23 cellular contexts compared by ENCODE assay signal in the genomic region with DNA sequence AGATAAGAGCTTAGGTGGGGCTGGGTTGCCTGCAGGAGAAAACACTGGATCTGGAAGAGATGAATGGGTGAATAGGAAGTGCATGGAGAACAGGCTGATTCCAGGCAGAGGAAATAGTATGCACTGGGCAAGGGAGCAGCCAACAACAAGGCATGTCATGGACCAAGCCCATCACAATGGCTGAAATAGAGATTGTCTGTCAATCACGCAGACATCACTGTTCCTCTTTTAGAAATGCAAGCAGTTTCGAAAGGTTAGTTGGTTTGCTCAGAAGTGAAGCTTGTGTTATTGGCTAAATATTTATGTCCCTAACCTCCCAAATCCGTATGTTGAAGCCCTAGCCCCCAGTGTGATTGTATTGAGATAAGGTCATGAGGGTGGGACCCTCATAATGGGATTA.
"Had no signal": no experiment of that assay in that cellular context is flagged by ENCODE, and none has a peak within 500 bp of the region (broad histone marks: within the 10 kb centered on the region; RNA-seq: fewer than 3 reads in every experiment).

No MANE protein-coding gene starts in this region.

- DNase-seq: activated B cell treated with CpG ODN at 0.5 μM for 24 hours; activated CD4-positive, alpha-beta T cell treated with anti-CD3 and anti-CD28 coated beads for 36 hours; activated CD4-positive, alpha-beta T cell treated with anti-CD3 and anti-CD28 coated beads, Interleukin-2, amount 50 U/mL, for 48 hours; activated CD8-positive, alpha-beta memory T cell treated with anti-CD3 and anti-CD28 coated beads, Interleukin-2, amount 50 U/mL, for 48 hours; activated naive CD4-positive, alpha-beta T cell treated with anti-CD3 and anti-CD28 coated beads for 36 hours; activated naive CD8-positive, alpha-beta T cell treated with anti-CD3 and anti-CD28 coated beads, Interleukin-2, amount 10 ng/mL, durations not matched to agents 7 days and 5 days; activated T-cell treated with anti-CD3 and anti-CD28 coated beads, Interleukin-2, amount 50 U/mL, for 4 hours; amniotic stem cell; colonic mucosa; esophagus squamous epithelium; gastrocnemius medialis; hypothalamus; left ventricle myocardium superior; mammary epithelial cell; midbrain; nephron progenitor cell; pancreas; right cardiac atrium; stimulated activated CD4-positive, alpha-beta T cell treated with anti-CD3 and anti-CD28 coated beads, Interleukin-4, amount 100 ng/mL, for 24 hours; stimulated activated naive CD4-positive, alpha-beta T cell treated with Interleukin-2 at 50 U/mL for 16 hours had no signal

- ATAC-seq: activated CD4-positive, alpha-beta T cell treated with anti-CD3 and anti-CD28 coated beads for 36 hours; activated T-cell treated with anti-CD3 and anti-CD28 coated beads, Interleukin-2, amount 50 U/mL, for 4 hours; gastrocnemius medialis; left ventricle myocardium superior; pancreas; right cardiac atrium had no signal

- H3K4me3 ChIP-seq: colonic mucosa, esophagus squamous epithelium, gastrocnemius medialis, pancreas, thoracic aorta, vagina had no signal

- H3K27ac ChIP-seq: colonic mucosa, esophagus squamous epithelium, gastrocnemius medialis, pancreas, thoracic aorta, vagina had no signal

- H3K27me3 ChIP-seq: colonic mucosa, esophagus squamous epithelium, gastrocnemius medialis, pancreas, vagina had no signal

- FAIRE-seq: bronchial epithelial cell, pancreas had no signal

- H3K9me3 ChIP-seq: colonic mucosa, esophagus squamous epithelium, gastrocnemius medialis, pancreas, thoracic aorta, vagina had no signal

- H3K36me3 ChIP-seq: colonic mucosa, esophagus squamous epithelium, gastrocnemius medialis, pancreas, thoracic aorta, vagina had no signal

- H3K4me1 ChIP-seq: colonic mucosa, esophagus squamous epithelium, gastrocnemius medialis, pancreas, vagina had no signal
